In the genomic region with DNA sequence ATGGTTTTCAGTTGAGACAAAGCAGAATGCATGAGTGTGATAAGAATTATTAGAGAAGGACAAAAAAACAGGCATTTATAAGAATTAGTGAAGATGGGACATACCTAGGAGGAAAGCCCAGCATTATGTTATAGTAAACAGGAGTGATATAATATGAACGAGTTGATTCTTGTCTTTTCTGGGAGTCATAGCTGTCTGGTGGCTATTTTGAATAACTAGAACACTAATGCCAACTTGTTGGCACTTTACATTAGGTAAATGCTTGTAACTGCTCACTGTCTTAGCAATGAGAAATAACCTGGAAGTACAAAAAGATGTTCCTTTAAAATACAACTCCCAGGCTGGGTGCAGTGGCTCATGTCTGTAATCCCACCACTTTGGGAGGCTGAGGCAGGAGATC, we compare ENCODE assay signal across 23 cellular contexts.
DNase-seq lines count a peak whose midpoint lies in the region; ATAC-seq, FAIRE-seq and TF ChIP-seq lines count a peak whose summit lies in the region.
"Had no signal": no experiment of that assay in that cellular context is flagged by ENCODE, and none has a peak within 500 bp of the region (broad histone marks: within the 10 kb centered on the region; RNA-seq: fewer than 3 reads in every experiment).

No MANE protein-coding gene starts in this region.

- H3K36me3 ChIP-seq in mammary epithelial cell (ENCODE audit: insufficient read depth, low read length) = no peaks in the 10 kb centered on the region
- no peaks in the 10 kb centered on the region for H3K36me3 ChIP-seq in RWPE2 (ENCODE audit: low read depth)
- no peaks in the 10 kb centered on the region for H3K36me3 ChIP-seq in keratinocyte (ENCODE audit: control insufficient read depth in 2 of 2, extremely low read depth in 1 of 2, insufficient read depth in 2 of 2, low read length in 2 of 2)

- H3K27ac ChIP-seq in mammary epithelial cell (ENCODE audit: insufficient read depth, low read depth, low read length) = no peak overlapping the region
- H3K27ac ChIP-seq in RWPE2 (ENCODE audit: poor library complexity, severe bottlenecking) = no peak overlapping the region
- H3K27ac ChIP-seq in keratinocyte (ENCODE audit: control insufficient read depth, insufficient read depth, low read length) = no peak overlapping the region
- H3K27ac ChIP-seq: 22Rv1, A549, C4-2B had no signal

- H4K20me1 ChIP-seq in mammary epithelial cell (ENCODE audit: insufficient read depth, low read length) (no peaks in the 10 kb centered on the region), keratinocyte (ENCODE audit: control insufficient read depth, extremely low read depth, insufficient read depth, low read length) (no peaks in the 10 kb centered on the region)

- POLR2A ChIA-PET in MCF 10A (lab: Yijun Ruan, JAX) = no interaction called here

- H3K9me1 ChIP-seq in keratinocyte (ENCODE audit: control insufficient read depth, extremely low read depth, insufficient read depth, low read length) = no peaks in the 10 kb centered on the region

- no peaks in the 10 kb centered on the region for H3K36me3 Mint-ChIP-seq in MCF 10A (ENCODE audit: insufficient read depth, unreplicated experiment)
- H3K36me3 Mint-ChIP-seq: CD8-positive, alpha-beta T cell had no signal

- H3K9me3 ChIP-seq in mammary epithelial cell (replicated peaks; ENCODE audit: insufficient read depth, low read length) = no peaks in the 10 kb centered on the region
- no peaks in the 10 kb centered on the region for H3K9me3 ChIP-seq in RWPE2 (ENCODE audit: severe bottlenecking)
- no peaks in the 10 kb centered on the region for H3K9me3 ChIP-seq in keratinocyte (ENCODE audit: control insufficient read depth, low read depth, low read length)
- H3K9me3 ChIP-seq: A549, Caco-2 had no signal

- no peak overlapping the region for H3K9ac ChIP-seq in mammary epithelial cell (ENCODE audit: insufficient read depth, low read length)
- H3K9ac ChIP-seq in keratinocyte (ENCODE audit: control insufficient read depth, extremely low read depth, insufficient read depth, low read length) = no peak overlapping the region

- H2AFZ ChIP-seq in mammary epithelial cell (ENCODE audit: low read depth, low read length) = no peak overlapping the region
- H2AFZ ChIP-seq in keratinocyte (ENCODE audit: control insufficient read depth, low read length) = no peak overlapping the region

- FAIRE-seq in keratinocyte (lab: Jason Lieb, UNC) = peak; percentile 41
- FAIRE-seq: A549, D721Med, G401.6, GM12891, GM19239 had no signal

- DNase-seq in mammary epithelial cell (peak; percentile 45), MCF 10A (ENCODE audit: unreplicated experiment) (no peak), RWPE2 (ENCODE audit: low spot score) (no peak), epithelial cell of esophagus (ENCODE audit: low read depth) (peak; percentile 74), keratinocyte (ENCODE audit: low read depth, low spot score) (no peak), NCI-H2081 (lab: John Stamatoyannopoulos, UW) (no peak), HT-29 (ENCODE audit: low spot score) (no peak)
- DNase-seq in activated CD8-positive, alpha-beta memory T cell treated with anti-CD3 and anti-CD28 coated beads, Interleukin-2, amount 50 U/mL, for 4 hours = no peak
- DNase-seq: AML-193; Caco-2; Calu3; CD4-positive, alpha-beta T cell; CD8-positive, alpha-beta T cell; DMS79 treated with DMSO at 0.1 percent for 48 hours; GF-D8 had no signal

- H3K27me3 Mint-ChIP-seq in MCF 10A (ENCODE audit: insufficient read depth, unreplicated experiment) = no peaks in the 10 kb centered on the region
- H3K27me3 Mint-ChIP-seq: B cell; CD4-positive, alpha-beta T cell had no signal

- H3K79me2 ChIP-seq in mammary epithelial cell (ENCODE audit: insufficient read depth, low read length) (no peaks in the 10 kb centered on the region), keratinocyte (ENCODE audit: control insufficient read depth, insufficient read depth, low read length) (no peaks in the 10 kb centered on the region)

- H3K27ac Mint-ChIP-seq in MCF 10A (ENCODE audit: low read depth, unreplicated experiment) = no peak overlapping the region
- H3K27ac Mint-ChIP-seq: B cell; CD4-positive, alpha-beta T cell; CD8-positive, alpha-beta T cell had no signal

- CTCF ChIA-PET in mammary epithelial cell (lab: Charles Lee; ENCODE audit: low non-redundant PET) = no interaction called here
- CTCF ChIA-PET in MCF 10A (lab: Yijun Ruan, JAX) = interaction anchor here (0.6 to 0.7 kb wide), 2 partner anchors 119 to 859 kb away, joined by 3 read pairs; no protein-coding TSS in a partner anchor

- WGBS in mammary epithelial cell (ENCODE audit: low coverage, missing lambda C conversion rate) = 0% methylated on average over 1 of the region's 1 CpG

- dilution Hi-C loops in mammary epithelial cell (cut with HindIII; ENCODE audit: low sequenced_read_pairs) (no loop called here), keratinocyte (cut with MboI; ENCODE audit: extremely low pct_ligation_motif_present, low sequenced_read_pairs) (no loop called here)

- H3K4me1 ChIP-seq in mammary epithelial cell (ENCODE audit: insufficient read depth, low read length) (no peaks in the 10 kb centered on the region), RWPE2 (ENCODE audit: insufficient read depth, poor library complexity, severe bottlenecking) (peaks cover 6% of the 10 kb centered on the region), keratinocyte (ENCODE audit: control insufficient read depth, extremely low read depth, insufficient read depth, low read length) (peaks cover 6% of the 10 kb centered on the region)
- H3K4me1 ChIP-seq: A549, Caco-2 had no signal

- no peak overlapping the region for H3K4me3 ChIP-seq in mammary epithelial cell (replicated peaks in 1 of 3; ENCODE audit: insufficient read depth in 1 of 3, low read depth in 2 of 3, low read length in 3 of 3)
- no peak overlapping the region for H3K4me3 ChIP-seq in RWPE2 (ENCODE audit: severe bottlenecking)
- no peak overlapping the region for H3K4me3 ChIP-seq in epithelial cell of esophagus (ENCODE audit: low read length)
- no peak overlapping the region for H3K4me3 ChIP-seq in keratinocyte (ENCODE audit: control insufficient read depth in 2 of 3, extremely low read depth in 1 of 3, insufficient read depth in 2 of 3, low read depth in 1 of 3, low read length in 3 of 3)
- H3K4me3 ChIP-seq: A549 had no signal

- BruUV-seq in mammary epithelial cell (replicated peaks; lab: Mats Ljungman, UMichigan) (no TSS peak), MCF 10A (replicated peaks; lab: Mats Ljungman, UMichigan) (no TSS peak)

- H3K4me2 ChIP-seq in mammary epithelial cell (ENCODE audit: insufficient read depth, low read depth, low read length) (no peak overlapping the region), keratinocyte (ENCODE audit: control insufficient read depth, extremely low read depth, insufficient read depth, low read depth, low read length) (no peak overlapping the region)
- H3K4me2 ChIP-seq: A549 had no signal

- intact Hi-C loops in mammary epithelial cell (cut with micrococcal nuclease) = no loop called here
- intact Hi-C loops in MCF 10A (cut with micrococcal nuclease) = no loop called here

- no peak overlapping the region for H3K4me3 Mint-ChIP-seq in MCF 10A (ENCODE audit: unreplicated experiment)
- H3K4me3 Mint-ChIP-seq: B cell; CD4-positive, alpha-beta T cell; CD8-positive, alpha-beta T cell had no signal

- no peak for TF ChIP-seq CTCF in mammary epithelial cell (conservative IDR thresholded peaks at IDR 0.05 in 1 of 2, IDR thresholded peaks at IDR 0.05 in 1 of 2; ENCODE audit: extremely low read depth in 1 of 2, insufficient read depth in 1 of 2, low read depth in 1 of 2, low read length in 2 of 2)
- no peak for TF ChIP-seq CTCF in MCF 10A (IDR thresholded peaks at IDR 0.05; ENCODE audit: unreplicated experiment)
- no peak for TF ChIP-seq CTCF in RWPE2 (IDR thresholded peaks at IDR 0.05; ENCODE audit: poor library complexity, severe bottlenecking)
- TF ChIP-seq CTCF in epithelial cell of esophagus (IDR thresholded peaks at IDR 0.05; ENCODE audit: insufficient read depth, low read depth, low read length, missing control alignments) = no peak
- no peak for TF ChIP-seq CTCF in keratinocyte (optimal IDR thresholded peaks at IDR 0.05 in 1 of 3, IDR thresholded peaks at IDR 0.05 in 1 of 3, conservative IDR thresholded peaks at IDR 0.05 in 1 of 3; ENCODE audit: extremely low read depth in 1 of 3, insufficient read depth in 2 of 3, low read length in 3 of 3)

- H3K27me3 ChIP-seq in mammary epithelial cell (ENCODE audit: insufficient read depth, low read length) = no peaks in the 10 kb centered on the region
- H3K27me3 ChIP-seq in RWPE2 (ENCODE audit: insufficient read depth, poor library complexity, severe bottlenecking) = no peaks in the 10 kb centered on the region
- no peaks in the 10 kb centered on the region for H3K27me3 ChIP-seq in keratinocyte (ENCODE audit: control insufficient read depth, extremely low read depth, insufficient read depth, low read length)

- in situ Hi-C loops in mammary epithelial cell (cut with MboI; ENCODE audit: low sequenced_read_pairs in 2 of 2) = no loop called here

- no peaks in the 10 kb centered on the region for H3K4me1 Mint-ChIP-seq in MCF 10A (ENCODE audit: insufficient read depth, unreplicated experiment)
- H3K4me1 Mint-ChIP-seq: B cell had no signal

- H3K9me3 Mint-ChIP-seq in MCF 10A (ENCODE audit: unreplicated experiment) = no peaks in the 10 kb centered on the region

- ATAC-seq in RWPE2 (ENCODE audit: low read depth) = peak; percentile 49; the same call in 2 of the 3 replicates
- ATAC-seq: A549; CD8-positive, alpha-beta T cell had no signal

Comparison
In these comparisons a context has a peak if more than half of its experiments do, and no peak if none do; other contexts are left out.
1. DNase-seq: peak in mammary epithelial cell (single experiment) and epithelial cell of esophagus (single experiment); none in MCF 10A (single experiment), RWPE2 (single experiment), keratinocyte (single experiment), NCI-H2081 (0 of 2), activated CD8-positive, alpha-beta memory T cell treated with anti-CD3 and anti-CD28 coated beads, Interleukin-2, amount 50 U/mL, for 4 hours (single experiment) and HT-29 (single experiment).